In the genomic region with DNA sequence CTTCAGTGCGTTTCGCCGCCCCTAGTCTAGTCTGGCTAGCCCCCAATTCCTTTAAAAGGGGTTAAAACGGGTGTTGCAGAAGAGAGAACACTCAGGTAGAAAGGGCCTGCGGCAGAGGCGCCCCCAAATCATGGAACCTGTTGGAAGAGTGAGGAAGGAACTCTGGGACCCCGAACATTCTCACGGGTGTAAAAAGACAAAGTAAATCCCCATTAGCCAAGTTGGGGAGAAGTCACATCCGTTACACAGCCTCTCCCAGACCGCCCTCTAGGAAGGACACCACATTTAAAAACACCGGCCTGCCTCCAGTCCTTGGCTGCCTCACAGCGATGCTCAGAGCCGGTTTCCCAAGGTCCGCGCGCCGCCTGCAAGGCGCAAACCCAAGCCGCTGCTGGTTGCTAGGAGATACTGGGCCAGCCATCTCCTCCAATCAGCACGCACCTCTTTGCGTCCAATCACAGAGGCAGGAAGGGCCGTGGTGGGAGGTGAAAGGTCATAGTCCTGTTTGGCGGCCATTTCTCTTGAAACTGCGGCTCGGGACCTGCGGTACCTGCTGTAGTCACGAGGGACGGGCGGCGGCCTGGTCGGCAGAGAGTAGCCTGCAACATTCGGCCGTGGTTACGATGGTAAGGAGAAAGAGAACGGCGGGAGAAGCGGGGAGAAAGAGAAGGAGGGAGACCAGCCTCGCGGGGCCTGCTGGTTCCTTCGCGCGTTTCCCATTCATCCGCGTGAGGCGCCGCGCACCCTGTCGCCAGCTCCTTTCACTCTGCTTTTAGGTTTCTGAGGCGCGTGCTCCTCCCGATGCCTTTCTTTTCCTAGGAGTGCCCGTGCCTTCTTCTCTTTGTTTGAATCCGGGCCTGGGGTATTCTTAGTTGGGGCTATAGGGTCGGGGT, we compare ENCODE assay signal across 1 cellular context.
TF ChIP-seq lines count a peak whose summit lies in the region.

A gene (plus strand): TSS at position 502 of the 893 bp plus-strand sequence. CDS start 122 bp downstream, at position 624.

TF ChIP-seq in HepG2, 621 proteins besides CTCF, POLR2A, EP300 and RAD21 (continued from another document and continues in another):
- TF ChIP-seq, protein P1, sequence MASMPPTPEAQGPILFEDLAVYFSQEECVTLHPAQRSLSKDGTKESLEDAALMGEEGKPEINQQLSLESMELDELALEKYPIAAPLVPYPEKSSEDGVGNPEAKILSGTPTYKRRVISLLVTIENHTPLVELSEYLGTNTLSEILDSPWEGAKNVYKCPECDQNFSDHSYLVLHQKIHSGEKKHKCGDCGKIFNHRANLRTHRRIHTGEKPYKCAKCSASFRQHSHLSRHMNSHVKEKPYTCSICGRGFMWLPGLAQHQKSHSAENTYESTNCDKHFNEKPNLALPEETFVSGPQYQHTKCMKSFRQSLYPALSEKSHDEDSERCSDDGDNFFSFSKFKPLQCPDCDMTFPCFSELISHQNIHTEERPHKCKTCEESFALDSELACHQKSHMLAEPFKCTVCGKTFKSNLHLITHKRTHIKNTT (CRISPR knock-in tag; IDR thresholded peaks at IDR 0.05), result no peak
- TF ChIP-seq ONECUT2 (CRISPR knock-in tag; IDR thresholded peaks at IDR 0.05) (peak; percentile 36; the same call in 1 of the 2 replicates), GTF3A (CRISPR knock-in tag; conservative IDR thresholded peaks at IDR 0.05) (peak; percentile 93), NCOA2 (CRISPR knock-in tag; IDR thresholded peaks at IDR 0.05) (no peak; the same call in none of the 2 replicates), NR2F2 (IDR thresholded peaks at IDR 0.05; ENCODE audit: borderline replicate concordance, low read depth) (no peak), NFRKB (IDR thresholded peaks at IDR 0.05) (peak; percentile 80), FOSL1 (CRISPR knock-in tag; IDR thresholded peaks at IDR 0.05; ENCODE audit: borderline replicate concordance) (no peak), ZNF549 (CRISPR knock-in tag; IDR thresholded peaks at IDR 0.05) (no peak), ETV5 (CRISPR knock-in tag; IDR thresholded peaks at IDR 0.05; ENCODE audit: borderline replicate concordance) (no peak), ZMYM4 (CRISPR knock-in tag; IDR thresholded peaks at IDR 0.05) (peak; percentile 96), ZNF136 (CRISPR knock-in tag; IDR thresholded peaks at IDR 0.05; ENCODE audit: low read depth) (no peak), NFIB (CRISPR knock-in tag; IDR thresholded peaks at IDR 0.05; ENCODE audit: borderline replicate concordance) (no peak), TEAD2 (CRISPR knock-in tag; IDR thresholded peaks at IDR 0.05) (no peak), ZSCAN21 (CRISPR knock-in tag; IDR thresholded peaks at IDR 0.05; ENCODE audit: borderline replicate concordance) (peak; percentile 30; the same call in 1 of the 2 replicates), ZSCAN12 (CRISPR knock-in tag; IDR thresholded peaks at IDR 0.05) (0 out of 2 replicates have a peak, but pooled peaks have one; percentile 46), ZNF75D (CRISPR knock-in tag; IDR thresholded peaks at IDR 0.05; ENCODE audit: borderline replicate concordance) (no peak), ZFAT (CRISPR knock-in tag; conservative IDR thresholded peaks at IDR 0.05) (0 out of 2 replicates have a peak, but pooled peaks have one; percentile 15), ZSCAN22 (CRISPR knock-in tag; IDR thresholded peaks at IDR 0.05) (no peak), ESRRA (CRISPR knock-in tag; IDR thresholded peaks at IDR 0.05; ENCODE audit: low read depth) (no peak), ZFP90 (CRISPR knock-in tag; IDR thresholded peaks at IDR 0.05; ENCODE audit: borderline replicate concordance) (peak; percentile 86), ZNF563 (CRISPR knock-in tag; IDR thresholded peaks at IDR 0.05) (no peak), FOXA3 (CRISPR knock-in tag; IDR thresholded peaks at IDR 0.05) (peak; percentile 55), PHB2 (IDR thresholded peaks at IDR 0.05; ENCODE audit: partially characterized antibody) (no peak)
- TF ChIP-seq, protein P2, sequence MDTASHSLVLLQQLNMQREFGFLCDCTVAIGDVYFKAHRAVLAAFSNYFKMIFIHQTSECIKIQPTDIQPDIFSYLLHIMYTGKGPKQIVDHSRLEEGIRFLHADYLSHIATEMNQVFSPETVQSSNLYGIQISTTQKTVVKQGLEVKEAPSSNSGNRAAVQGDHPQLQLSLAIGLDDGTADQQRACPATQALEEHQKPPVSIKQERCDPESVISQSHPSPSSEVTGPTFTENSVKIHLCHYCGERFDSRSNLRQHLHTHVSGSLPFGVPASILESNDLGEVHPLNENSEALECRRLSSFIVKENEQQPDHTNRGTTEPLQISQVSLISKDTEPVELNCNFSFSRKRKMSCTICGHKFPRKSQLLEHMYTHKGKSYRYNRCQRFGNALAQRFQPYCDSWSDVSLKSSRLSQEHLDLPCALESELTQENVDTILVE (CRISPR knock-in tag; IDR thresholded peaks at IDR 0.05), result no peak; the same call in 1 of the 2 replicates
- TF ChIP-seq, protein P3, sequence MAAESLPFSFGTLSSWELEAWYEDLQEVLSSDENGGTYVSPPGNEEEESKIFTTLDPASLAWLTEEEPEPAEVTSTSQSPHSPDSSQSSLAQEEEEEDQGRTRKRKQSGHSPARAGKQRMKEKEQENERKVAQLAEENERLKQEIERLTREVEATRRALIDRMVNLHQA (CRISPR knock-in tag; IDR thresholded peaks at IDR 0.05), result no peak
- TF ChIP-seq, protein P4, sequence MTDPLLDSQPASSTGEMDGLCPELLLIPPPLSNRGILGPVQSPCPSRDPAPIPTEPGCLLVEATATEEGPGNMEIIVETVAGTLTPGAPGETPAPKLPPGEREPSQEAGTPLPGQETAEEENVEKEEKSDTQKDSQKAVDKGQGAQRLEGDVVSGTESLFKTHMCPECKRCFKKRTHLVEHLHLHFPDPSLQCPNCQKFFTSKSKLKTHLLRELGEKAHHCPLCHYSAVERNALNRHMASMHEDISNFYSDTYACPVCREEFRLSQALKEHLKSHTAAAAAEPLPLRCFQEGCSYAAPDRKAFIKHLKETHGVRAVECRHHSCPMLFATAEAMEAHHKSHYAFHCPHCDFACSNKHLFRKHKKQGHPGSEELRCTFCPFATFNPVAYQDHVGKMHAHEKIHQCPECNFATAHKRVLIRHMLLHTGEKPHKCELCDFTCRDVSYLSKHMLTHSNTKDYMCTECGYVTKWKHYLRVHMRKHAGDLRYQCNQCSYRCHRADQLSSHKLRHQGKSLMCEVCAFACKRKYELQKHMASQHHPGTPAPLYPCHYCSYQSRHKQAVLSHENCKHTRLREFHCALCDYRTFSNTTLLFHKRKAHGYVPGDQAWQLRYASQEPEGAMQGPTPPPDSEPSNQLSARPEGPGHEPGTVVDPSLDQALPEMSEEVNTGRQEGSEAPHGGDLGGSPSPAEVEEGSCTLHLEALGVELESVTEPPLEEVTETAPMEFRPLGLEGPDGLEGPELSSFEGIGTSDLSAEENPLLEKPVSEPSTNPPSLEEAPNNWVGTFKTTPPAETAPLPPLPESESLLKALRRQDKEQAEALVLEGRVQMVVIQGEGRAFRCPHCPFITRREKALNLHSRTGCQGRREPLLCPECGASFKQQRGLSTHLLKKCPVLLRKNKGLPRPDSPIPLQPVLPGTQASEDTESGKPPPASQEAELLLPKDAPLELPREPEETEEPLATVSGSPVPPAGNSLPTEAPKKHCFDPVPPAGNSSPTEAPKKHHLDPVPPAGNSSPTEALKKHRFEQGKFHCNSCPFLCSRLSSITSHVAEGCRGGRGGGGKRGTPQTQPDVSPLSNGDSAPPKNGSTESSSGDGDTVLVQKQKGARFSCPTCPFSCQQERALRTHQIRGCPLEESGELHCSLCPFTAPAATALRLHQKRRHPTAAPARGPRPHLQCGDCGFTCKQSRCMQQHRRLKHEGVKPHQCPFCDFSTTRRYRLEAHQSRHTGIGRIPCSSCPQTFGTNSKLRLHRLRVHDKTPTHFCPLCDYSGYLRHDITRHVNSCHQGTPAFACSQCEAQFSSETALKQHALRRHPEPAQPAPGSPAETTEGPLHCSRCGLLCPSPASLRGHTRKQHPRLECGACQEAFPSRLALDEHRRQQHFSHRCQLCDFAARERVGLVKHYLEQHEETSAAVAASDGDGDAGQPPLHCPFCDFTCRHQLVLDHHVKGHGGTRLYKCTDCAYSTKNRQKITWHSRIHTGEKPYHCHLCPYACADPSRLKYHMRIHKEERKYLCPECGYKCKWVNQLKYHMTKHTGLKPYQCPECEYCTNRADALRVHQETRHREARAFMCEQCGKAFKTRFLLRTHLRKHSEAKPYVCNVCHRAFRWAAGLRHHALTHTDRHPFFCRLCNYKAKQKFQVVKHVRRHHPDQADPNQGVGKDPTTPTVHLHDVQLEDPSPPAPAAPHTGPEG (CRISPR knock-in tag; IDR thresholded peaks at IDR 0.05), result peak; percentile 73; the same call in 1 of the 2 replicates
- TF ChIP-seq, protein P5, sequence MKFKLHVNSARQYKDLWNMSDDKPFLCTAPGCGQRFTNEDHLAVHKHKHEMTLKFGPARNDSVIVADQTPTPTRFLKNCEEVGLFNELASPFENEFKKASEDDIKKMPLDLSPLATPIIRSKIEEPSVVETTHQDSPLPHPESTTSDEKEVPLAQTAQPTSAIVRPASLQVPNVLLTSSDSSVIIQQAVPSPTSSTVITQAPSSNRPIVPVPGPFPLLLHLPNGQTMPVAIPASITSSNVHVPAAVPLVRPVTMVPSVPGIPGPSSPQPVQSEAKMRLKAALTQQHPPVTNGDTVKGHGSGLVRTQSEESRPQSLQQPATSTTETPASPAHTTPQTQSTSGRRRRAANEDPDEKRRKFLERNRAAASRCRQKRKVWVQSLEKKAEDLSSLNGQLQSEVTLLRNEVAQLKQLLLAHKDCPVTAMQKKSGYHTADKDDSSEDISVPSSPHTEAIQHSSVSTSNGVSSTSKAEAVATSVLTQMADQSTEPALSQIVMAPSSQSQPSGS (CRISPR knock-in tag; IDR thresholded peaks at IDR 0.05), result 0 out of 2 replicates have a peak, but pooled peaks have one; percentile 18
- TF ChIP-seq, protein P6, sequence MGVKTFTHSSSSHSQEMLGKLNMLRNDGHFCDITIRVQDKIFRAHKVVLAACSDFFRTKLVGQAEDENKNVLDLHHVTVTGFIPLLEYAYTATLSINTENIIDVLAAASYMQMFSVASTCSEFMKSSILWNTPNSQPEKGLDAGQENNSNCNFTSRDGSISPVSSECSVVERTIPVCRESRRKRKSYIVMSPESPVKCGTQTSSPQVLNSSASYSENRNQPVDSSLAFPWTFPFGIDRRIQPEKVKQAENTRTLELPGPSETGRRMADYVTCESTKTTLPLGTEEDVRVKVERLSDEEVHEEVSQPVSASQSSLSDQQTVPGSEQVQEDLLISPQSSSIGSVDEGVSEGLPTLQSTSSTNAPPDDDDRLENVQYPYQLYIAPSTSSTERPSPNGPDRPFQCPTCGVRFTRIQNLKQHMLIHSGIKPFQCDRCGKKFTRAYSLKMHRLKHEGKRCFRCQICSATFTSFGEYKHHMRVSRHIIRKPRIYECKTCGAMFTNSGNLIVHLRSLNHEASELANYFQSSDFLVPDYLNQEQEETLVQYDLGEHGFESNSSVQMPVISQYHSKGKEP (CRISPR knock-in tag; IDR thresholded peaks at IDR 0.05), result no peak
- TF ChIP-seq, protein P7, sequence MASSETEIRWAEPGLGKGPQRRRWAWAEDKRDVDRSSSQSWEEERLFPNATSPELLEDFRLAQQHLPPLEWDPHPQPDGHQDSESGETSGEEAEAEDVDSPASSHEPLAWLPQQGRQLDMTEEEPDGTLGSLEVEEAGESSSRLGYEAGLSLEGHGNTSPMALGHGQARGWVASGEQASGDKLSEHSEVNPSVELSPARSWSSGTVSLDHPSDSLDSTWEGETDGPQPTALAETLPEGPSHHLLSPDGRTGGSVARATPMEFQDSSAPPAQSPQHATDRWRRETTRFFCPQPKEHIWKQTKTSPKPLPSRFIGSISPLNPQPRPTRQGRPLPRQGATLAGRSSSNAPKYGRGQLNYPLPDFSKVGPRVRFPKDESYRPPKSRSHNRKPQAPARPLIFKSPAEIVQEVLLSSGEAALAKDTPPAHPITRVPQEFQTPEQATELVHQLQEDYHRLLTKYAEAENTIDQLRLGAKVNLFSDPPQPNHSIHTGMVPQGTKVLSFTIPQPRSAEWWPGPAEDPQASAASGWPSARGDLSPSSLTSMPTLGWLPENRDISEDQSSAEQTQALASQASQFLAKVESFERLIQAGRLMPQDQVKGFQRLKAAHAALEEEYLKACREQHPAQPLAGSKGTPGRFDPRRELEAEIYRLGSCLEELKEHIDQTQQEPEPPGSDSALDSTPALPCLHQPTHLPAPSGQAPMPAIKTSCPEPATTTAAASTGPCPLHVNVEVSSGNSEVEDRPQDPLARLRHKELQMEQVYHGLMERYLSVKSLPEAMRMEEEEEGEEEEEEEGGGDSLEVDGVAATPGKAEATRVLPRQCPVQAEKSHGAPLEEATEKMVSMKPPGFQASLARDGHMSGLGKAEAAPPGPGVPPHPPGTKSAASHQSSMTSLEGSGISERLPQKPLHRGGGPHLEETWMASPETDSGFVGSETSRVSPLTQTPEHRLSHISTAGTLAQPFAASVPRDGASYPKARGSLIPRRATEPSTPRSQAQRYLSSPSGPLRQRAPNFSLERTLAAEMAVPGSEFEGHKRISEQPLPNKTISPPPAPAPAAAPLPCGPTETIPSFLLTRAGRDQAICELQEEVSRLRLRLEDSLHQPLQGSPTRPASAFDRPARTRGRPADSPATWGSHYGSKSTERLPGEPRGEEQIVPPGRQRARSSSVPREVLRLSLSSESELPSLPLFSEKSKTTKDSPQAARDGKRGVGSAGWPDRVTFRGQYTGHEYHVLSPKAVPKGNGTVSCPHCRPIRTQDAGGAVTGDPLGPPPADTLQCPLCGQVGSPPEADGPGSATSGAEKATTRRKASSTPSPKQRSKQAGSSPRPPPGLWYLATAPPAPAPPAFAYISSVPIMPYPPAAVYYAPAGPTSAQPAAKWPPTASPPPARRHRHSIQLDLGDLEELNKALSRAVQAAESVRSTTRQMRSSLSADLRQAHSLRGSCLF (CRISPR knock-in tag; IDR thresholded peaks at IDR 0.05; ENCODE audit: borderline replicate concordance), result peak; percentile 52; the same call in 1 of the 2 replicates
- TF ChIP-seq, protein P8, sequence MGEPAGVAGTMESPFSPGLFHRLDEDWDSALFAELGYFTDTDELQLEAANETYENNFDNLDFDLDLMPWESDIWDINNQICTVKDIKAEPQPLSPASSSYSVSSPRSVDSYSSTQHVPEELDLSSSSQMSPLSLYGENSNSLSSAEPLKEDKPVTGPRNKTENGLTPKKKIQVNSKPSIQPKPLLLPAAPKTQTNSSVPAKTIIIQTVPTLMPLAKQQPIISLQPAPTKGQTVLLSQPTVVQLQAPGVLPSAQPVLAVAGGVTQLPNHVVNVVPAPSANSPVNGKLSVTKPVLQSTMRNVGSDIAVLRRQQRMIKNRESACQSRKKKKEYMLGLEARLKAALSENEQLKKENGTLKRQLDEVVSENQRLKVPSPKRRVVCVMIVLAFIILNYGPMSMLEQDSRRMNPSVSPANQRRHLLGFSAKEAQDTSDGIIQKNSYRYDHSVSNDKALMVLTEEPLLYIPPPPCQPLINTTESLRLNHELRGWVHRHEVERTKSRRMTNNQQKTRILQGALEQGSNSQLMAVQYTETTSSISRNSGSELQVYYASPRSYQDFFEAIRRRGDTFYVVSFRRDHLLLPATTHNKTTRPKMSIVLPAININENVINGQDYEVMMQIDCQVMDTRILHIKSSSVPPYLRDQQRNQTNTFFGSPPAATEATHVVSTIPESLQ (CRISPR knock-in tag; conservative IDR thresholded peaks at IDR 0.05), result 0 out of 2 replicates have a peak, but pooled peaks have one; percentile 48
- TF ChIP-seq, protein P9, sequence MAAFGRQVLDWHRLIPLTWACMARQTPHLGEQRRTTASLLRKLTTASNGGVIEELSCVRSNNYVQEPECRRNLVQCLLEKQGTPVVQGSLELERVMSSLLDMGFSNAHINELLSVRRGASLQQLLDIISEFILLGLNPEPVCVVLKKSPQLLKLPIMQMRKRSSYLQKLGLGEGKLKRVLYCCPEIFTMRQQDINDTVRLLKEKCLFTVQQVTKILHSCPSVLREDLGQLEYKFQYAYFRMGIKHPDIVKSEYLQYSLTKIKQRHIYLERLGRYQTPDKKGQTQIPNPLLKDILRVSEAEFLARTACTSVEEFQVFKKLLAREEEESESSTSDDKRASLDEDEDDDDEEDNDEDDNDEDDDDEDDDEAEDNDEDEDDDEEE (CRISPR knock-in tag; IDR thresholded peaks at IDR 0.05), result no peak
